In genomic region chr22:39283312-39284141, GRCh38 we compare ENCODE assay signal across 9 cellular contexts. TPM values are rescaled to one million over a fixed set of nuclear protein-coding genes. Genes with fewer than 3 reads are reported as not detected.
DNase-seq lines count a peak whose midpoint lies in the region; ATAC-seq and TF ChIP-seq lines count a peak whose summit lies in the region.
"Had no signal": no experiment of that assay in that cellular context is flagged by ENCODE, and none has a peak within 500 bp of the region (broad histone marks: within the 10 kb centered on the region; RNA-seq: fewer than 3 reads in every experiment).

No MANE protein-coding gene starts in this region.

- H3K4me3 ChIP-seq in mucosa of rectum (ENCODE audit: low read length in 2 of 2): no peak overlapping the region
- H3K4me3 ChIP-seq in aorta (ENCODE audit: low read length in 2 of 2): no peak overlapping the region

- no peak overlapping the region for H3K9ac ChIP-seq in mucosa of rectum (ENCODE audit: low read depth in 1 of 2, low read length in 2 of 2)

- H3K27me3 ChIP-seq in foreskin keratinocyte: no peaks in the 10 kb centered on the region
- no peaks in the 10 kb centered on the region for H3K27me3 ChIP-seq in mucosa of rectum (ENCODE audit: control insufficient read depth in 2 of 2, insufficient read depth in 2 of 2, low read length in 2 of 2)
- no peaks in the 10 kb centered on the region for H3K27me3 ChIP-seq in aorta (ENCODE audit: control insufficient read depth in 1 of 2, insufficient read depth in 2 of 2, low read length in 1 of 2)

- TF ChIP-seq CTCF in RWPE1 (conservative IDR thresholded peaks at IDR 0.05; ENCODE audit: low read depth) (no peak), foreskin keratinocyte (conservative IDR thresholded peaks at IDR 0.05) (no peak)

- WGBS in aorta, 2 donors: 81 to 87% methylated on average over 27 of the region's 27 CpGs

- H3K36me3 ChIP-seq in mucosa of rectum (ENCODE audit: control insufficient read depth in 2 of 2, insufficient read depth in 2 of 2, low read length in 2 of 2): no peaks in the 10 kb centered on the region
- H3K36me3 ChIP-seq in aorta (ENCODE audit: control insufficient read depth in 1 of 2, insufficient read depth in 2 of 2, low read length in 1 of 2): no peaks in the 10 kb centered on the region

- DNase-seq in RWPE1 (ENCODE audit: low spot score) (peak; percentile 38), foreskin keratinocyte (no peak), aorta (peak; percentile 84), SHP77 treated with DMSO at 0.1 percent for 48 hours (lab: John Stamatoyannopoulos, UW) (no peak)
- DNase-seq in activated CD8-positive, alpha-beta memory T cell treated with anti-CD3 and anti-CD28 coated beads, Interleukin-2, amount 50 U/mL, for 4 hours: no peak
- DNase-seq: NCI-H1417 treated with DMSO at 0.1 percent for 48 hours, T1000 had no signal

- intact Hi-C loops in aorta (cut with DNase I): no loop called here

- ATAC-seq in foreskin keratinocyte: peak; percentile 43
- peak; percentile 83 for ATAC-seq in aorta (ENCODE audit: low FRiP score)
- no peak for ATAC-seq in GM19351 (IDR thresholded peaks at IDR 0.05; ENCODE audit: unreplicated experiment)

- POLR2A ChIA-PET in RWPE1 (lab: Yijun Ruan, JAX; ENCODE audit: low non-redundant PET): no interaction called here

- CTCF ChIA-PET in RWPE1 (lab: Yijun Ruan, JAX): interaction anchor here (1.0 kb wide), 1 partner anchor 27 kb away, joined by 3 read pairs; no protein-coding TSS in a partner anchor

- H3K9me3 ChIP-seq in mucosa of rectum (ENCODE audit: control insufficient read depth in 2 of 2, low read length in 2 of 2): no peaks in the 10 kb centered on the region
- peaks cover 4% of the 10 kb centered on the region for H3K9me3 ChIP-seq in aorta (ENCODE audit: control insufficient read depth, low read length)

- H3K27ac ChIP-seq in RWPE1 (peak overlapping the region; percentile 40), foreskin keratinocyte (no peak overlapping the region), mucosa of rectum (ENCODE audit: low read depth in 2 of 2, low read length in 2 of 2) (peak overlapping the region; percentile 38 to 68), aorta (ENCODE audit: low read depth in 1 of 2, low read length in 2 of 2) (no peak overlapping the region)

- peaks cover 6% of the 10 kb centered on the region for H3K4me1 ChIP-seq in foreskin keratinocyte
- no peaks in the 10 kb centered on the region for H3K4me1 ChIP-seq in mucosa of rectum (ENCODE audit: control insufficient read depth in 2 of 2, insufficient read depth in 2 of 2, low read length in 2 of 2)
- no peaks in the 10 kb centered on the region for H3K4me1 ChIP-seq in aorta (ENCODE audit: control insufficient read depth in 1 of 2, insufficient read depth in 2 of 2, low read length in 2 of 2)

RNA-seq across cellular contexts. Expression of gene RPL3, which starts 35.9 kb away (rescaled TPM):
- 1,748 and 1,956 TPM in 2 replicates for total RNA-seq in foreskin keratinocyte
- polyA plus RNA-seq in foreskin keratinocyte: 2,461 and 2,465 TPM in 2 replicates
- total RNA-seq in aorta: 1,000 to 10,000 TPM; 1,469 to 1,615 TPM
- polyA plus RNA-seq in aorta: 1,000 to 10,000 TPM; 2,999 to 4,700 TPM

RNA-seq across cellular contexts. Expression of gene PDGFB, which starts 38.7 kb away (rescaled TPM):
- total RNA-seq in foreskin keratinocyte: 10.9 and 12.8 TPM in 2 replicates
- polyA plus RNA-seq in foreskin keratinocyte: 9.8 and 12.0 TPM in 2 replicates
- 10 to 100 TPM in 1 of 2 donors, 1 to 10 TPM in 1; 6.7 to 20.7 TPM for total RNA-seq in aorta
- 1 to 10 TPM in 1 of 2 donors, under 1 TPM in 1; 0.97 to 1.9 TPM for polyA plus RNA-seq in aorta

Comparison
In these comparisons a context has a peak if more than half of its experiments do, and no peak if none do; other contexts are left out.
1. DNase-seq: peak in RWPE1 (single experiment) and aorta (2 of 2); none in foreskin keratinocyte (0 of 2), activated CD8-positive, alpha-beta memory T cell treated with anti-CD3 and anti-CD28 coated beads, Interleukin-2, amount 50 U/mL, for 4 hours (single experiment) and SHP77 treated with DMSO at 0.1 percent for 48 hours (single experiment).
2. H3K27ac ChIP-seq: peak in RWPE1 (single experiment) and mucosa of rectum (2 of 2); none in foreskin keratinocyte (single experiment) and aorta (0 of 2).